Comparison of ENCODE assay signal across 10 cellular contexts in genomic region chr6:70651326-70651905, GRCh38. TPM values are rescaled to one million over a fixed set of nuclear protein-coding genes. Genes with fewer than 3 reads are reported as not detected.
DNase-seq lines count a peak whose midpoint lies in the region; ATAC-seq lines count a peak whose summit lies in the region.
"Had no signal": no experiment of that assay in that cellular context is flagged by ENCODE, and none has a peak within 500 bp of the region (broad histone marks: within the 10 kb centered on the region; RNA-seq: fewer than 3 reads in every experiment).

No MANE protein-coding gene starts in this region.

- H3K4me3 ChIP-seq in Jurkat, Clone E6-1 (ENCODE audit: low read length), result no peak overlapping the region

- no peak for ATAC-seq in GM18520 (IDR thresholded peaks at IDR 0.05; ENCODE audit: unreplicated experiment)
- ATAC-seq: Panc1 had no signal

- DNase-seq in NCI-H748 (lab: John Stamatoyannopoulos, UW; ENCODE audit: unreplicated experiment), result peak; percentile 14
- no peak for DNase-seq in NCI-H748 treated with DMSO at 0.1 percent for 48 hours (lab: John Stamatoyannopoulos, UW)
- peak; percentile 69 for DNase-seq in Jurkat, Clone E6-1 (ENCODE audit: low read depth, low spot score)
- DNase-seq in activated T-cell treated with anti-CD3 and anti-CD28 coated beads, Interleukin-2, amount 50 U/mL, for 48 hours, result peak; percentile 59 to 64
- peak; percentile 13 to 56 for DNase-seq in stimulated activated CD8-positive, alpha-beta memory T cell treated with anti-CD3 and anti-CD28 coated beads, Interleukin-7, amount 100 ng/mL, for 48 hours (ENCODE audit: extremely low read depth in 1 of 2, low read depth in 1 of 2)
- no peak for DNase-seq in DMS153 (lab: John Stamatoyannopoulos, UW)
- DNase-seq in inferior parietal cortex (ENCODE audit: extremely low spot score), result no peak
- DNase-seq: 8988T had no signal

RNA-seq across cellular contexts. Expression of gene SMAP1, which starts 16.3 kb away (rescaled TPM):
- polyA plus RNA-seq in Jurkat, Clone E6-1 (2012; ENCODE audit: insufficient read depth, insufficient read length), result 13.2 TPM

Comparison
In these comparisons a context has a peak if more than half of its experiments do, and no peak if none do; other contexts are left out.
1. DNase-seq: peak in NCI-H748 (single experiment), Jurkat, Clone E6-1 (single experiment), activated T-cell treated with anti-CD3 and anti-CD28 coated beads, Interleukin-2, amount 50 U/mL, for 48 hours (2 of 2) and stimulated activated CD8-positive, alpha-beta memory T cell treated with anti-CD3 and anti-CD28 coated beads, Interleukin-7, amount 100 ng/mL, for 48 hours (2 of 2); none in NCI-H748 treated with DMSO at 0.1 percent for 48 hours (single experiment), DMS153 (single experiment) and inferior parietal cortex (single experiment).